25 cellular contexts compared by ENCODE assay signal in genomic region chr9:104866186-104866585, GRCh38.
DNase-seq lines count a peak whose midpoint lies in the region; ATAC-seq, FAIRE-seq and TF ChIP-seq lines count a peak whose summit lies in the region.
"Had no signal": no experiment of that assay in that cellular context is flagged by ENCODE, and none has a peak within 500 bp of the region (broad histone marks: within the 10 kb centered on the region; RNA-seq: fewer than 3 reads in every experiment).

No MANE protein-coding gene starts in this region.

- H3K4me1 ChIP-seq in endothelial cell of umbilical vein (ENCODE audit: control insufficient read depth, extremely low read depth, insufficient read depth, low read length) = peaks cover 18% of the 10 kb centered on the region

- TF ChIP-seq POLR2A in endothelial cell of umbilical vein (IDR thresholded peaks at IDR 0.05; ENCODE audit: low read depth, low read length) = no peak

- BruUV-seq in endothelial cell of umbilical vein (replicated peaks; lab: Mats Ljungman, UMichigan) = no TSS peak

- no peaks in the 10 kb centered on the region for H3K9me3 Mint-ChIP-seq in nephron
- H3K9me3 Mint-ChIP-seq: activated naive CD8-positive, alpha-beta T cell treated with anti-CD3 and anti-CD28 coated beads, Interleukin-2, amount 50 U/mL, for 24 hours; central memory CD8-positive, alpha-beta T cell; effector memory CD8-positive, alpha-beta T cell had no signal

- H3K9ac ChIP-seq in endothelial cell of umbilical vein (replicated peaks; ENCODE audit: extremely low read depth, insufficient read depth, low read length) = no peak overlapping the region

- H3K27ac Mint-ChIP-seq in nephron = peak overlapping the region in 2 of 3 experiments; percentile 49 to 55
- H3K27ac Mint-ChIP-seq: activated naive CD8-positive, alpha-beta T cell treated with anti-CD3 and anti-CD28 coated beads, Interleukin-2, amount 50 U/mL, for 24 hours; effector memory CD8-positive, alpha-beta T cell had no signal

- H3K27ac ChIP-seq in endothelial cell of umbilical vein (ENCODE audit: insufficient read depth, low read depth, low read length) = no peak overlapping the region
- H3K27ac ChIP-seq: pancreas, suprapubic skin, WERI-Rb-1 had no signal

- no peaks in the 10 kb centered on the region for H3K36me3 ChIP-seq in endothelial cell of umbilical vein (ENCODE audit: control insufficient read depth in 2 of 2, extremely low read depth in 1 of 2, insufficient read depth in 2 of 2, low read length in 2 of 2)
- H3K36me3 ChIP-seq: pancreas, WERI-Rb-1 had no signal

- dilution Hi-C loops in endothelial cell of umbilical vein (cut with MboI; ENCODE audit: extremely low pct_ligation_motif_present, low sequenced_read_pairs) = no loop called here

- H3K4me2 ChIP-seq in endothelial cell of umbilical vein (ENCODE audit: insufficient read depth, low read length) = no peak overlapping the region

- no peaks in the 10 kb centered on the region for H3K36me3 Mint-ChIP-seq in nephron (ENCODE audit: low read depth)

- H2AFZ ChIP-seq in endothelial cell of umbilical vein (ENCODE audit: low read depth, low read length) = no peak overlapping the region

- DNase-seq in EH (ENCODE audit: low read depth) = peak; percentile 76
- peak; percentile 24 for DNase-seq in RCC 7860 (ENCODE audit: low spot score)
- DNase-seq in endothelial cell of umbilical vein (ENCODE audit: low read depth, low spot score) = no peak
- no peak for DNase-seq in D341Med (ENCODE audit: low spot score)
- no peak for DNase-seq in mesenteric fat pad (ENCODE audit: low spot score)
- DNase-seq in stimulated activated naive CD8-positive, alpha-beta T cell treated with anti-CD3 and anti-CD28 coated beads, Interleukin-15, Interleukin-2, amounts not matched to agents 100 U/mL and 50 U/mL, for 24 hours = no peak
- DNase-seq in activated CD4-positive, CD25-positive, alpha-beta regulatory T cell (lab: John Stamatoyannopoulos, UW) = no peak
- DNase-seq: activated CD8-positive, alpha-beta memory T cell treated with anti-CD3 and anti-CD28 coated beads for 24 hours; activated naive CD8-positive, alpha-beta T cell treated with anti-CD3 and anti-CD28 coated beads, Interleukin-2, amount 50 U/mL, for 24 hours; AML-193; Calu3; effector memory CD8-positive, alpha-beta T cell; GDM1; left ventricle myocardium superior; NCI-H1417; NCI-H774; pancreas; RPMI8226; stimulated activated CD4-positive, alpha-beta T cell treated with anti-CD3 and anti-CD28 coated beads, Interleukin-4, amount 100 ng/mL, for 4 hours; stimulated activated CD8-positive, alpha-beta memory T cell treated with anti-CD3 and anti-CD28 coated beads, Interleukin-4, amount 100 ng/mL, for 48 hours; WERI-Rb-1 had no signal

- H3K9me1 ChIP-seq in endothelial cell of umbilical vein (replicated peaks; ENCODE audit: control insufficient read depth, extremely low read depth, insufficient read depth, low read length) = no peaks in the 10 kb centered on the region

- H4K20me1 ChIP-seq in endothelial cell of umbilical vein (replicated peaks; ENCODE audit: control insufficient read depth, extremely low read depth, insufficient read depth, low read length) = no peaks in the 10 kb centered on the region

- intact Hi-C loops in endothelial cell of umbilical vein (cut with micrococcal nuclease) = no loop called here

- POLR2A ChIA-PET in endothelial cell of umbilical vein (lab: Charles Lee) = no interaction called here

- peaks cover 52% of the 10 kb centered on the region for H3K4me1 Mint-ChIP-seq in nephron
- H3K4me1 Mint-ChIP-seq: central memory CD8-positive, alpha-beta T cell had no signal

- no peak for FAIRE-seq in RCC 7860 (lab: Jason Lieb, UNC)
- no peak for FAIRE-seq in endothelial cell of umbilical vein (lab: Jason Lieb, UNC)
- FAIRE-seq: GM12892, pancreas had no signal

- no peak overlapping the region for H3K4me3 Mint-ChIP-seq in nephron
- H3K4me3 Mint-ChIP-seq: activated naive CD8-positive, alpha-beta T cell treated with anti-CD3 and anti-CD28 coated beads, Interleukin-2, amount 50 U/mL, for 24 hours; central memory CD8-positive, alpha-beta T cell; effector memory CD8-positive, alpha-beta T cell had no signal

- ATAC-seq in stimulated activated naive CD8-positive, alpha-beta T cell treated with anti-CD3 and anti-CD28 coated beads, Interleukin-15, Interleukin-2, amounts not matched to agents 100 U/mL and 50 U/mL, for 24 hours = no peak
- ATAC-seq: activated naive CD8-positive, alpha-beta T cell treated with anti-CD3 and anti-CD28 coated beads, Interleukin-2, amount 50 U/mL, for 24 hours; effector memory CD8-positive, alpha-beta T cell; left ventricle myocardium superior; pancreas had no signal

- no peaks in the 10 kb centered on the region for H3K9me3 ChIP-seq in endothelial cell of umbilical vein (replicated peaks; ENCODE audit: control insufficient read depth, insufficient read depth, low read length)
- H3K9me3 ChIP-seq: pancreas, suprapubic skin had no signal

- no peak for TF ChIP-seq CTCF in endothelial cell of umbilical vein (IDR thresholded peaks at IDR 0.05; ENCODE audit: extremely low read depth in 1 of 2, insufficient read depth in 1 of 2, low read depth in 1 of 2, low read length in 2 of 2)
- no peak for TF ChIP-seq CTCF in nephron (IDR thresholded peaks at IDR 0.05; ENCODE audit: unreplicated experiment in 3 of 3)

- no peaks in the 10 kb centered on the region for H3K27me3 Mint-ChIP-seq in nephron (ENCODE audit: low read depth)
- H3K27me3 Mint-ChIP-seq: activated naive CD8-positive, alpha-beta T cell treated with anti-CD3 and anti-CD28 coated beads, Interleukin-2, amount 50 U/mL, for 24 hours had no signal

- H3K27me3 ChIP-seq in endothelial cell of umbilical vein (ENCODE audit: control insufficient read depth in 2 of 2, insufficient read depth in 2 of 2, low read length in 2 of 2) = no peaks in the 10 kb centered on the region
- H3K27me3 ChIP-seq: pancreas, suprapubic skin had no signal

- H3K79me2 ChIP-seq in endothelial cell of umbilical vein (ENCODE audit: control insufficient read depth, insufficient read depth, low read length) = no peaks in the 10 kb centered on the region

- no peak overlapping the region for H3K4me3 ChIP-seq in endothelial cell of umbilical vein (replicated peaks in 1 of 3; ENCODE audit: insufficient read depth in 1 of 3, low read depth in 1 of 3, low read length in 3 of 3)
- H3K4me3 ChIP-seq: pancreas, suprapubic skin had no signal

- CTCF ChIA-PET in endothelial cell of umbilical vein (lab: Charles Lee) = no interaction called here

TF ChIP-seq in endothelial cell of umbilical vein, 7 proteins besides CTCF, POLR2A, EP300 and RAD21:
- TF ChIP-seq FOS (IDR thresholded peaks at IDR 0.05; ENCODE audit: borderline replicate concordance, insufficient read depth, low read length) (peak; percentile 56), EZH2 (IDR thresholded peaks at IDR 0.05; ENCODE audit: borderline replicate concordance, low read depth, low read length, severe bottlenecking) (no peak), GATA2 (IDR thresholded peaks at IDR 0.05; ENCODE audit: insufficient read depth, insufficient read length, low read depth, low read length) (no peak), POLR2AphosphoS5 (IDR thresholded peaks at IDR 0.05; ENCODE audit: insufficient read depth, low read depth, low read length) (peak; percentile 12)

Comparison
In these comparisons a context has a peak if more than half of its experiments do, and no peak if none do; other contexts are left out.
1. DNase-seq: peak in EH (single experiment) and RCC 7860 (single experiment); none in endothelial cell of umbilical vein (single experiment), D341Med (single experiment), mesenteric fat pad (single experiment), stimulated activated naive CD8-positive, alpha-beta T cell treated with anti-CD3 and anti-CD28 coated beads, Interleukin-15, Interleukin-2, amounts not matched to agents 100 U/mL and 50 U/mL, for 24 hours (single experiment) and activated CD4-positive, CD25-positive, alpha-beta regulatory T cell (0 of 4).